ENCODE assay signal across 9 cellular contexts in genomic region chr2:179898873-179899272, GRCh38. TPM values are rescaled to one million over a fixed set of nuclear protein-coding genes. Genes with fewer than 3 reads are reported as not detected.
DNase-seq lines count a peak whose midpoint lies in the region; ATAC-seq, FAIRE-seq and TF ChIP-seq lines count a peak whose summit lies in the region.
"Had no signal": no experiment of that assay in that cellular context is flagged by ENCODE, and none has a peak within 500 bp of the region (broad histone marks: within the 10 kb centered on the region; RNA-seq: fewer than 3 reads in every experiment).

No MANE protein-coding gene starts in this region.

- no TSS peak for BruUV-seq in K562 (replicated peaks; lab: Mats Ljungman, UMichigan)

- peak; percentile 47 for TF ChIP-seq CTCF in cardiac muscle cell (IDR thresholded peaks at IDR 0.05; ENCODE audit: low read depth, low read length)
- TF ChIP-seq CTCF in HFFc6 (IDR thresholded peaks at IDR 0.05): peak; percentile 66
- TF ChIP-seq CTCF in K562 (IDR thresholded peaks at IDR 0.05 in 2 of 3, conservative IDR thresholded peaks at IDR 0.05 in 1 of 3; ENCODE audit: insufficient read depth in 2 of 3, low read depth in 1 of 3, low read length in 3 of 3): peak; percentile 56 to 73 (median 64)
- peak; percentile 41 for TF ChIP-seq CTCF in retinal pigment epithelial cell (conservative IDR thresholded peaks at IDR 0.05; ENCODE audit: low read depth, low read length)

- H3K9me3 ChIP-seq in cardiac muscle cell (ENCODE audit: low read depth) (no peaks in the 10 kb centered on the region), K562 (replicated peaks; ENCODE audit: control insufficient read depth, insufficient read depth, low read depth, low read length) (no peaks in the 10 kb centered on the region)

- H3K36me3 Mint-ChIP-seq in HFFc6 (ENCODE audit: low read depth): no peaks in the 10 kb centered on the region

- no peak overlapping the region for H3K4me3 Mint-ChIP-seq in HFFc6

- intact Hi-C loops in Right ventricle myocardium superior (cut with DNase I): no loop called here
- intact Hi-C loops in K562 (cut with micrococcal nuclease): loop anchor here (1.0 to 5.0 kb wide), 2 partner anchors 57 to 152 kb away; no protein-coding TSS in a partner anchor

- POLR2A ChIA-PET in K562 (lab: Yijun Ruan, JAX): interaction anchor here (0.6 to 1.1 kb wide), 2 partner anchors 12 to 23 kb away, joined by 3 to 4 read pairs; no protein-coding TSS in a partner anchor

- no peak for TF ChIP-seq EP300 in K562 (IDR thresholded peaks at IDR 0.05; ENCODE audit: low read length)

- H4K20me1 ChIP-seq in K562 (replicated peaks; ENCODE audit: control insufficient read depth, insufficient read depth, low read length): no peaks in the 10 kb centered on the region

- no peaks in the 10 kb centered on the region for H3K4me1 ChIP-seq in cardiac muscle cell (ENCODE audit: low read depth)
- H3K4me1 ChIP-seq in K562 (replicated peaks in 1 of 2; ENCODE audit: control insufficient read depth in 2 of 2, insufficient read depth in 2 of 2, low read length in 2 of 2): no peaks in the 10 kb centered on the region

- DNase-seq in cardiac muscle cell (ENCODE audit: low read depth in 1 of 2, low spot score in 1 of 2) (peak; percentile 26 to 48), Right ventricle myocardium superior (no peak), HFFc6 (peak; percentile 24), NCI-H1105 treated with DMSO at 0.1 percent for 48 hours (lab: John Stamatoyannopoulos, UW) (peak; percentile 29), K562 (ENCODE audit: extremely low read depth in 1 of 4, low spot score in 3 of 4) (peak; percentile 24 to 74 (median 30)), retinal pigment epithelial cell (ENCODE audit: low read depth) (no peak), cerebellum (ENCODE audit: low spot score) (no peak), midbrain (lab: John Stamatoyannopoulos, UW) (no peak)

- H3K4me1 Mint-ChIP-seq in HFFc6 (ENCODE audit: low read depth): no peaks in the 10 kb centered on the region

- H3K36me3 ChIP-seq in cardiac muscle cell (no peaks in the 10 kb centered on the region), K562 (ENCODE audit: control insufficient read depth, insufficient read depth, low read length) (no peaks in the 10 kb centered on the region)

- no peaks in the 10 kb centered on the region; the same call in 1 of the 2 replicates for H3K27me3 Mint-ChIP-seq in HFFc6 (ENCODE audit: insufficient read depth)

- peak overlapping the region; percentile 66 for H2AFZ ChIP-seq in K562 (ENCODE audit: low read depth, low read length)

- CTCF ChIA-PET in K562 (lab: Yijun Ruan, JAX; ENCODE audit: low intra/inter-chr PET ratio): no interaction called here

- TF ChIP-seq RAD21 in K562 (CRISPR knock-in tag; conservative IDR thresholded peaks at IDR 0.05 in 1 of 2, IDR thresholded peaks at IDR 0.05 in 1 of 2): peak; percentile 44 to 67

- TF ChIP-seq POLR2A in K562 (conservative IDR thresholded peaks at IDR 0.05): no peak

- WGBS in K562 (ENCODE audit: insufficient coverage, low coverage, missing lambda C conversion rate): 8% methylated on average over 4 of the region's 4 CpGs

- H3K27ac ChIP-seq in cardiac muscle cell (no peak overlapping the region), K562 (ENCODE audit: extremely low read depth, low read depth, low read length) (no peak overlapping the region)
- H3K27ac ChIP-seq: epithelial cell of prostate had no signal

- no peaks in the 10 kb centered on the region for H3K27me3 ChIP-seq in cardiac muscle cell
- no peaks in the 10 kb centered on the region for H3K27me3 ChIP-seq in K562 (ENCODE audit: control insufficient read depth in 2 of 2, insufficient read depth in 2 of 2, low read length in 2 of 2)

- no peak overlapping the region for H3K27ac Mint-ChIP-seq in HFFc6

- H3K9ac ChIP-seq in K562 (ENCODE audit: insufficient read depth in 1 of 2, low read depth in 2 of 2, low read length in 2 of 2): no peak overlapping the region

- H3K79me2 ChIP-seq in K562 (ENCODE audit: control insufficient read depth, insufficient read depth, low read length): no peaks in the 10 kb centered on the region

- no peaks in the 10 kb centered on the region; the same call in 1 of the 2 replicates for H3K9me3 Mint-ChIP-seq in HFFc6

- H3K4me3 ChIP-seq in cardiac muscle cell (no peak overlapping the region), K562 (no peak overlapping the region), retinal pigment epithelial cell (ENCODE audit: low read length) (no peak overlapping the region)

- H3K9me1 ChIP-seq in K562 (ENCODE audit: control insufficient read depth, insufficient read depth, low read length): no peaks in the 10 kb centered on the region

- no peak for ATAC-seq in Right ventricle myocardium superior (ENCODE audit: poor library complexity)
- peak; percentile 100 for ATAC-seq in K562

- in situ Hi-C loops in K562 (cut with MboI): no loop called here

- no peak overlapping the region for H3K4me2 ChIP-seq in K562 (ENCODE audit: insufficient read depth, low read length)

- FAIRE-seq in K562 (lab: Jason Lieb, UNC): peak; percentile 85

TF ChIP-seq in K562, 482 proteins besides CTCF, POLR2A, EP300 and RAD21 (continues in another document):
- TF ChIP-seq TSC22D4 (tag; IDR thresholded peaks at IDR 0.05) (no peak), KHSRP (IDR thresholded peaks at IDR 0.05) (no peak), ZNF354B (CRISPR knock-in tag; IDR thresholded peaks at IDR 0.05) (no peak), TEAD4 (IDR thresholded peaks at IDR 0.05; ENCODE audit: low read length) (no peak), TEAD4 (CRISPR knock-in tag; IDR thresholded peaks at IDR 0.05; ENCODE audit: borderline replicate concordance) (no peak), HDAC2 (IDR thresholded peaks at IDR 0.05) (no peak), HDAC1 (IDR thresholded peaks at IDR 0.05) (no peak), ZNF780A (CRISPR knock-in tag; IDR thresholded peaks at IDR 0.05) (no peak), NFATC3 (IDR thresholded peaks at IDR 0.05) (no peak), ZNF699 (CRISPR knock-in tag; IDR thresholded peaks at IDR 0.05; ENCODE audit: insufficient replicate concordance) (no peak), ELF1 (tag; IDR thresholded peaks at IDR 0.05) (peak; percentile 53; the same call in 1 of the 2 replicates), PRPF4 (IDR thresholded peaks at IDR 0.05; ENCODE audit: insufficient read depth, low read depth, low read length, poor library complexity, severe bottlenecking) (no peak), ZNF224 (CRISPR knock-in tag; IDR thresholded peaks at IDR 0.05) (no peak), PTTG1 (tag; IDR thresholded peaks at IDR 0.05; ENCODE audit: low read depth) (no peak), MAFG (tag; conservative IDR thresholded peaks at IDR 0.05) (0 out of 2 replicates have a peak, but pooled peaks have one; percentile 7), NR2F6 (CRISPR knock-in tag; IDR thresholded peaks at IDR 0.05) (no peak), ZNF239 (CRISPR knock-in tag; IDR thresholded peaks at IDR 0.05) (no peak), POLR3A (IDR thresholded peaks at IDR 0.05; ENCODE audit: borderline replicate concordance, extremely low read depth, insufficient read depth, insufficient read length) (no peak), TCF7 (IDR thresholded peaks at IDR 0.05; ENCODE audit: borderline replicate concordance) (no peak), ZNF740 (CRISPR knock-in tag; IDR thresholded peaks at IDR 0.05) (no peak), ZNF740 (tag; IDR thresholded peaks at IDR 0.05) (no peak)
- TF ChIP-seq, protein P1, sequence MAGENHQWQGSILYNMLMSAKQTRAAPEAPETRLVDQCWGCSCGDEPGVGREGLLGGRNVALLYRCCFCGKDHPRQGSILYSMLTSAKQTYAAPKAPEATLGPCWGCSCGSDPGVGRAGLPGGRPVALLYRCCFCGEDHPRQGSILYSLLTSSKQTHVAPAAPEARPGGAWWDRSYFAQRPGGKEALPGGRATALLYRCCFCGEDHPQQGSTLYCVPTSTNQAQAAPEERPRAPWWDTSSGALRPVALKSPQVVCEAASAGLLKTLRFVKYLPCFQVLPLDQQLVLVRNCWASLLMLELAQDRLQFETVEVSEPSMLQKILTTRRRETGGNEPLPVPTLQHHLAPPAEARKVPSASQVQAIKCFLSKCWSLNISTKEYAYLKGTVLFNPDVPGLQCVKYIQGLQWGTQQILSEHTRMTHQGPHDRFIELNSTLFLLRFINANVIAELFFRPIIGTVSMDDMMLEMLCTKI (IDR thresholded peaks at IDR 0.05; ENCODE audit: partially characterized antibody): no peak

RNA-seq across cellular contexts. Expression of gene ZNF385B, which starts 37.5 kb away (rescaled TPM):
- 2.7 and 3.0 TPM in 2 replicates for total RNA-seq in cardiac muscle cell
- polyA plus RNA-seq in cardiac muscle cell: 8.2 TPM in 2 replicates
- 0.46 TPM for total RNA-seq in Right ventricle myocardium superior
- under 1 TPM in 5 of 6 experiments, not detected in 1; 0.08 to 0.26 (median 0.22) TPM for total RNA-seq in HFFc6 (2021; fragmentation: NEBNext Ultra II Directional; extraction: Animal tissue kit (Norgen Biotek cat#: 25700))
- 1.5 TPM in 1 of 2 replicates, not detected in the other for total RNA-seq in K562 (2011; cell fraction: chromatin; rRNA removed; ENCODE audit: low replicate concordance)
- 0.50 TPM in 1 of 2 replicates, not detected in the other for total RNA-seq in K562 (2011; cell fraction: nucleolus; rRNA removed)
- total RNA-seq in K562 (2011; cell fraction: nucleoplasm; rRNA removed): not detected in 2 replicates
- not detected in 2 replicates for total RNA-seq in K562 (2014; rRNA removed)
- not detected in 2 replicates for total RNA-seq in K562 (2014; rRNA removed; fragmentation: Illumina TruSeq; extraction: Trizol)
- not detected in 2 replicates for total RNA-seq in K562 (2015; rRNA removed; fragmentation: Illumina TruSeq; extraction: Trizol)
- total RNA-seq in K562 (2021): not detected in 2 replicates
- not detected in 2 replicates for polyA plus RNA-seq in K562 (2011; rRNA removed)
- polyA plus RNA-seq in K562 (2011; cell fraction: cytosol; rRNA removed): not detected in 2 replicates
- not detected in 2 replicates for polyA plus RNA-seq in K562 (2011; cell fraction: nucleus; rRNA removed)
- polyA plus RNA-seq in K562 (2012): not detected in 2 replicates
- polyA plus RNA-seq in K562 (2014; fragmentation: Illumina TruSeq; extraction: Trizol): not detected in 2 replicates
- polyA plus RNA-seq in K562 (2014; fragmentation: Nextera tagmentation; extraction: Ambion mirVana): not detected
- 0.50 TPM in 1 of 2 replicates, not detected in the other for polyA plus RNA-seq in K562 (2014; rRNA removed)
- not detected in 2 replicates for polyA minus RNA-seq in K562 (2011; rRNA and poly(A)+ RNA removed)
- polyA minus RNA-seq in K562 (2011; cell fraction: cytosol; rRNA and poly(A)+ RNA removed): not detected in 2 replicates
- polyA minus RNA-seq in K562 (2011; cell fraction: nucleus; rRNA and poly(A)+ RNA removed): not detected in 2 replicates
- total RNA-seq in cerebellum: 10.5 TPM

Comparison
In these comparisons a context has a peak if more than half of its experiments do, and no peak if none do; other contexts are left out.
1. DNase-seq: peak in cardiac muscle cell (2 of 2), HFFc6 (single experiment), NCI-H1105 treated with DMSO at 0.1 percent for 48 hours (single experiment) and K562 (4 of 4); none in Right ventricle myocardium superior (single experiment), retinal pigment epithelial cell (single experiment), cerebellum (single experiment) and midbrain (single experiment).
2. Peak in every context shown above with its lines, with median percentiles within 50 percentile points of each other: CTCF ChIP-seq.